Comparison of ENCODE assay signal across 1 cellular context in the genomic region with DNA sequence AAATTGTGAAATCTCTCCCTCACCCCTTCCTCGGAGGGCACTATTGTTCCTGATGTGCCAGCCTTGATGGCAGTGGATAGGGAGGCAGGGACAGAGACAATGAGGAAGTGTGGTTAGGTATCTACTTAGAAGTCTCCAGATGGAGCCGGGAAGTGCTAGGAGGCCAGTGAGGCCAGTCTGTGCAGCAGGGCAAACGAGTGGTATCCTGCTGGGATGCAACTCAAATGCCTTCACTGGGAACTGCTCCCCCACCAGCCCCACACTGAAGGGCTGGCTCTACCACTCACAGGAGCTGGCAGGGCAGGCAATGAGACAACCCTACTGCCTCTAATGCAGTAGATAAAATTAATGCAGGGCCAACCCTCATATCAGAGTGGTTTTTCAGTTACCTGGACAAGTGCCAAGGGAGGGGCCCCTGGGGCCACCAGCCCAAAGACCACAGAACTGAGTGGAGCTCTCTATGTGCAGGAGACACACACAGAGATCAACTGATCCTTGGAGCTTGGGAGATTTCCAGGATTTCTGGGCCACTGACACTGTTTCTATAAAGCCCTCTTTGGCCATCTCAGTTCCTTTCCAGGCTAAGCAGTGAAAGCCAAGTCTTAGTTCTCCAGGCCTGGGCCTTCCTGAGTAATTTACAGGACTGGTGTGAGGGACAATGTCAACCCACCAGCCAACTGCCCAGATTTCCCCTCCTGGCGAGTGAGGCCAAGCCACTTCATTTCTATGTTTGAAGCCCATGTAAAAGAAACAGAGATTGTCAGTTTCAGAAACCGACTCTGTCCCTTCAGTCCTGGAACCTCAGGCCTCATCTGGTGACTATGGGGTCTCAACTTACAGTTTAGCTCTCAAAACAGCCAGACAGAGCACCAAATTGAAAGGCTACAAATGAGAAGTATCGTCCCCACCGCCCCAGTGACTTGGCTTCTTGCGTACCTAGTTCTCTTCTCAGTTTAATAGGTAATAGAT.
TF ChIP-seq lines count a peak whose summit lies in the region.

No MANE protein-coding gene starts in this region.

TF ChIP-seq in SK-N-SH treated with all-trans-retinoic acid at 6 μM for 48 hours, 23 proteins besides CTCF, POLR2A, EP300 and RAD21 (continued from another document):
- TF ChIP-seq TCF4 (CRISPR knock-in tag; IDR thresholded peaks at IDR 0.05; ENCODE audit: borderline replicate concordance) (no peak), ESRRG (CRISPR knock-in tag; IDR thresholded peaks at IDR 0.05) (no peak), SNAI2 (CRISPR knock-in tag; IDR thresholded peaks at IDR 0.05) (no peak), ARNTL (CRISPR knock-in tag; IDR thresholded peaks at IDR 0.05; ENCODE audit: borderline replicate concordance, low read depth) (no peak), CSDC2 (CRISPR knock-in tag; IDR thresholded peaks at IDR 0.05) (no peak), ZNF565 (CRISPR knock-in tag; conservative IDR thresholded peaks at IDR 0.05; ENCODE audit: low read depth) (no peak)
- TF ChIP-seq, protein P1, sequence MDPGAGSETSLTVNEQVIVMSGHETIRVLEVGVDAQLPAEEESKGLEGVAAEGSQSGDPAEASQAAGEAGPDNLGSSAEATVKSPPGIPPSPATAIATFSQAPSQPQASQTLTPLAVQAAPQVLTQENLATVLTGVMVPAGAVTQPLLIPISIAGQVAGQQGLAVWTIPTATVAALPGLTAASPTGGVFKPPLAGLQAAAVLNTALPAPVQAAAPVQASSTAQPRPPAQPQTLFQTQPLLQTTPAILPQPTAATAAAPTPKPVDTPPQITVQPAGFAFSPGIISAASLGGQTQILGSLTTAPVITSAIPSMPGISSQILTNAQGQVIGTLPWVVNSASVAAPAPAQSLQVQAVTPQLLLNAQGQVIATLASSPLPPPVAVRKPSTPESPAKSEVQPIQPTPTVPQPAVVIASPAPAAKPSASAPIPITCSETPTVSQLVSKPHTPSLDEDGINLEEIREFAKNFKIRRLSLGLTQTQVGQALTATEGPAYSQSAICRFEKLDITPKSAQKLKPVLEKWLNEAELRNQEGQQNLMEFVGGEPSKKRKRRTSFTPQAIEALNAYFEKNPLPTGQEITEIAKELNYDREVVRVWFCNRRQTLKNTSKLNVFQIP (CRISPR knock-in tag; IDR thresholded peaks at IDR 0.05; ENCODE audit: borderline replicate concordance, low read depth): no peak
- TF ChIP-seq, protein P2, sequence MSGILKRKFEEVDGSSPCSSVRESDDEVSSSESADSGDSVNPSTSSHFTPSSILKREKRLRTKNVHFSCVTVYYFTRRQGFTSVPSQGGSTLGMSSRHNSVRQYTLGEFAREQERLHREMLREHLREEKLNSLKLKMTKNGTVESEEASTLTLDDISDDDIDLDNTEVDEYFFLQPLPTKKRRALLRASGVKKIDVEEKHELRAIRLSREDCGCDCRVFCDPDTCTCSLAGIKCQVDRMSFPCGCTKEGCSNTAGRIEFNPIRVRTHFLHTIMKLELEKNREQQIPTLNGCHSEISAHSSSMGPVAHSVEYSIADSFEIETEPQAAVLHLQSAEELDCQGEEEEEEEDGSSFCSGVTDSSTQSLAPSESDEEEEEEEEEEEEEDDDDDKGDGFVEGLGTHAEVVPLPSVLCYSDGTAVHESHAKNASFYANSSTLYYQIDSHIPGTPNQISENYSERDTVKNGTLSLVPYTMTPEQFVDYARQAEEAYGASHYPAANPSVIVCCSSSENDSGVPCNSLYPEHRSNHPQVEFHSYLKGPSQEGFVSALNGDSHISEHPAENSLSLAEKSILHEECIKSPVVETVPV (CRISPR knock-in tag; IDR thresholded peaks at IDR 0.05): no peak
